8 cellular contexts compared by ENCODE assay signal in genomic region chr1:156725683-156726280, GRCh38. TPM values are rescaled to one million over a fixed set of nuclear protein-coding genes. Genes with fewer than 3 reads are reported as not detected.
A peak's percentile ranks its signal among the peaks of the same experiment; 100 is the strongest.
DNase-seq lines count a peak whose midpoint lies in the region; ATAC-seq and TF ChIP-seq lines count a peak whose summit lies in the region.

No MANE protein-coding gene starts in this region.

- CTCF ChIA-PET in OCI-LY7 (lab: Charles Lee; ENCODE audit: unreplicated experiment), result interaction anchor here (0.6 to 2.4 kb wide), 14 partner anchors 10 to 126 kb away, joined by 3 to 36 read pairs (median 4); partner anchors contain the start of genes HDGF and PRCC

- H3K9me3 ChIP-seq in OCI-LY7 (ENCODE audit: low read length) (no peaks in the 10 kb centered on the region), muscle layer of duodenum (ENCODE audit: control insufficient read depth in 1 of 2, low read length in 2 of 2) (no peaks in the 10 kb centered on the region)

- no peaks in the 10 kb centered on the region for H3K27me3 ChIP-seq in muscle layer of duodenum (ENCODE audit: low read depth, low read length)

- H3K4me3 ChIP-seq in OCI-LY7 (ENCODE audit: low read depth, low read length, poor library complexity, severe bottlenecking) (peak overlapping the region; percentile 87), muscle layer of duodenum (ENCODE audit: low read depth in 1 of 2, low read length in 2 of 2) (peak overlapping the region; percentile 94 to 96)

- H3K9me2 ChIP-seq in OCI-LY7 (ENCODE audit: insufficient read depth, low read length), result no peaks in the 10 kb centered on the region

- no TSS peak for BruUV-seq in OCI-LY7 (replicated peaks; lab: Mats Ljungman, UMichigan)

- TF ChIP-seq CTCF in OCI-LY7 (conservative IDR thresholded peaks at IDR 0.05; ENCODE audit: low read length), result peak; percentile 95

- POLR2A ChIA-PET in OCI-LY7 (lab: Charles Lee), result interaction anchor here (0.6 to 2.0 kb wide), 6 partner anchors 15 to 133 kb away, joined by 3 to 10 read pairs (median 4); partner anchors contain the start of genes HDGF, INSRR and MRPL24

- peak; percentile 35 for ATAC-seq in GM18498 (IDR thresholded peaks at IDR 0.05; ENCODE audit: unreplicated experiment)
- peak; percentile 62 for ATAC-seq in esophagus mucosa

- peaks cover 32% of the 10 kb centered on the region for H4K20me1 ChIP-seq in OCI-LY7 (ENCODE audit: insufficient read depth, low read length)

- H3K4me1 ChIP-seq in OCI-LY7 (ENCODE audit: insufficient read depth, low read length, poor library complexity, severe bottlenecking) (peaks cover 31% of the 10 kb centered on the region), muscle layer of duodenum (ENCODE audit: control insufficient read depth in 1 of 2, insufficient read depth in 2 of 2, low read length in 2 of 2) (peaks cover 27 to 37% of the 10 kb centered on the region in 2 donors)

- peaks cover 65% of the 10 kb centered on the region for H3K36me3 ChIP-seq in OCI-LY7 (ENCODE audit: insufficient read depth, low read length)
- H3K36me3 ChIP-seq in muscle layer of duodenum (ENCODE audit: control insufficient read depth in 1 of 2, insufficient read depth in 2 of 2, low read length in 2 of 2), result peaks cover 30 to 34% of the 10 kb centered on the region in 2 donors

- no peak overlapping the region for H2AFZ ChIP-seq in OCI-LY7 (ENCODE audit: low read length)

- peaks cover 82% of the 10 kb centered on the region for H3K79me2 ChIP-seq in OCI-LY7 (ENCODE audit: insufficient read depth, low read depth, low read length)

- DNase-seq in 8988T (peak; percentile 66), HuH-7 (ENCODE audit: low spot score) (peak; percentile 91), OCI-LY7 (ENCODE audit: low spot score) (peak; percentile 89), activated T-cell treated with anti-CD3 and anti-CD28 coated beads for 4 hours (peak; percentile 64)
- DNase-seq in stimulated activated CD8-positive, alpha-beta memory T cell treated with anti-CD3 and anti-CD28 coated beads, Interleukin-4, amount 100 ng/mL, for 4 hours (ENCODE audit: low read depth in 2 of 2, low spot score in 1 of 2), result peak; percentile 46

- H3K4me2 ChIP-seq in OCI-LY7 (ENCODE audit: low read length), result peak overlapping the region; percentile 92

- peak overlapping the region; percentile 62 for H3K27ac ChIP-seq in OCI-LY7 (ENCODE audit: low read depth, low read length, poor library complexity, severe bottlenecking)
- no peak overlapping the region for H3K27ac ChIP-seq in muscle layer of duodenum (ENCODE audit: low read length)

- intact Hi-C loops in OCI-LY7 (cut with micrococcal nuclease; ENCODE audit: unreplicated experiment), result loop anchor here (1.0 to 5.0 kb wide), 3 partner anchors 36 to 137 kb away; partner anchors contain the start of gene NTRK1

RNA-seq across cellular contexts. Expression of gene METTL25B, which starts 2.5 kb away (rescaled TPM):
- 24.7 and 28.0 TPM in 2 replicates for total RNA-seq in OCI-LY7 (2014; rRNA removed; shearing (Covaris generic))
- total RNA-seq in OCI-LY7 (2022) (45.6 and 54.1 TPM in 2 replicates), esophagus mucosa (23.5 TPM)

RNA-seq across cellular contexts. Expression of gene ISG20L2, which starts 2.8 kb away (rescaled TPM):
- total RNA-seq in OCI-LY7 (2014; rRNA removed; shearing (Covaris generic)), result 36.5 and 37.9 TPM in 2 replicates
- total RNA-seq in OCI-LY7 (2022) (71.3 and 74.1 TPM in 2 replicates), esophagus mucosa (27.5 TPM)

RNA-seq across cellular contexts. Expression of gene MRPL24, which starts 15.1 kb away (rescaled TPM):
- 55.3 and 69.0 TPM in 2 replicates for total RNA-seq in OCI-LY7 (2014; rRNA removed; shearing (Covaris generic))
- 49.3 and 56.6 TPM in 2 replicates for total RNA-seq in OCI-LY7 (2022)
- total RNA-seq in esophagus mucosa, result 67.4 TPM

RNA-seq across cellular contexts. Expression of gene CRABP2, which starts 20.4 kb away (rescaled TPM):
- total RNA-seq in OCI-LY7 (2014; rRNA removed; shearing (Covaris generic)), result 1.4 and 2.8 TPM in 2 replicates
- total RNA-seq in OCI-LY7 (2022) (1.5 and 2.1 TPM in 2 replicates), esophagus mucosa (1,373 TPM)

RNA-seq across cellular contexts. Expression of gene HDGF, which starts 25.7 kb away (rescaled TPM):
- total RNA-seq in OCI-LY7 (2014; rRNA removed; shearing (Covaris generic)), result 291 and 346 TPM in 2 replicates
- total RNA-seq in OCI-LY7 (2022) (315 and 329 TPM in 2 replicates), esophagus mucosa (205 TPM)
